1 cellular context compared by ENCODE assay signal in the genomic region with DNA sequence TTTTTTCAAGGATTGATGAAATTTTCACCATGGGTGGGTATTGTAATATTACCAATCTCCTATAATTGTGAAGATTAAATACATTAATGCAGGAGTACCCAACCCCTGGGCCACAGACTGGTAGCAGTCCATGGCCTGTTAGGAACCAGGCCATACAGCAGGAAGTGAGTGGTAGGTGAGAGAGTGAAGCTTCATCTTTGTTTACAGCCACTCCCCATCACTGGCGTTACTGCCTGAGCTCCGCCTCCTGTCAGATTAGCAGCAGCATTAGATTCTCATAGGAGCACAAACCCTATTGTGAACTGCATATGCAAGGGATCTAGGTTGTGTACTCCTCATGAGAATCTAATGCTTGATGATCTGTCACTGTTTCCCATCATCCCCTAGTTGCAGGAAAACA.
TF ChIP-seq lines count a peak whose summit lies in the region.

No MANE protein-coding gene starts in this region.

TF ChIP-seq in GM12878, 131 proteins besides CTCF, POLR2A, EP300 and RAD21:
- TF ChIP-seq, protein P1, sequence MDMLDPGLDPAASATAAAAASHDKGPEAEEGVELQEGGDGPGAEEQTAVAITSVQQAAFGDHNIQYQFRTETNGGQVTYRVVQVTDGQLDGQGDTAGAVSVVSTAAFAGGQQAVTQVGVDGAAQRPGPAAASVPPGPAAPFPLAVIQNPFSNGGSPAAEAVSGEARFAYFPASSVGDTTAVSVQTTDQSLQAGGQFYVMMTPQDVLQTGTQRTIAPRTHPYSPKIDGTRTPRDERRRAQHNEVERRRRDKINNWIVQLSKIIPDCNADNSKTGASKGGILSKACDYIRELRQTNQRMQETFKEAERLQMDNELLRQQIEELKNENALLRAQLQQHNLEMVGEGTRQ (IDR thresholded peaks at IDR 0.05; ENCODE audit: borderline replicate concordance, low read depth, low read length) = no peak
- TF ChIP-seq, protein P2, sequence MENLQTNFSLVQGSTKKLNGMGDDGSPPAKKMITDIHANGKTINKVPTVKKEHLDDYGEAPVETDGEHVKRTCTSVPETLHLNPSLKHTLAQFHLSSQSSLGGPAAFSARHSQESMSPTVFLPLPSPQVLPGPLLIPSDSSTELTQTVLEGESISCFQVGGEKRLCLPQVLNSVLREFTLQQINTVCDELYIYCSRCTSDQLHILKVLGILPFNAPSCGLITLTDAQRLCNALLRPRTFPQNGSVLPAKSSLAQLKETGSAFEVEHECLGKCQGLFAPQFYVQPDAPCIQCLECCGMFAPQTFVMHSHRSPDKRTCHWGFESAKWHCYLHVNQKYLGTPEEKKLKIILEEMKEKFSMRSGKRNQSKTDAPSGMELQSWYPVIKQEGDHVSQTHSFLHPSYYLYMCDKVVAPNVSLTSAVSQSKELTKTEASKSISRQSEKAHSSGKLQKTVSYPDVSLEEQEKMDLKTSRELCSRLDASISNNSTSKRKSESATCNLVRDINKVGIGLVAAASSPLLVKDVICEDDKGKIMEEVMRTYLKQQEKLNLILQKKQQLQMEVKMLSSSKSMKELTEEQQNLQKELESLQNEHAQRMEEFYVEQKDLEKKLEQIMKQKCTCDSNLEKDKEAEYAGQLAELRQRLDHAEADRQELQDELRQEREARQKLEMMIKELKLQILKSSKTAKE (IDR thresholded peaks at IDR 0.05; ENCODE audit: low read depth, poor library complexity, severe bottlenecking) = no peak
- no peak for TF ChIP-seq SREBF1 (IDR thresholded peaks at IDR 0.05; ENCODE audit: low read length)
